Comparison of ENCODE assay signal across 17 cellular contexts in the genomic region with DNA sequence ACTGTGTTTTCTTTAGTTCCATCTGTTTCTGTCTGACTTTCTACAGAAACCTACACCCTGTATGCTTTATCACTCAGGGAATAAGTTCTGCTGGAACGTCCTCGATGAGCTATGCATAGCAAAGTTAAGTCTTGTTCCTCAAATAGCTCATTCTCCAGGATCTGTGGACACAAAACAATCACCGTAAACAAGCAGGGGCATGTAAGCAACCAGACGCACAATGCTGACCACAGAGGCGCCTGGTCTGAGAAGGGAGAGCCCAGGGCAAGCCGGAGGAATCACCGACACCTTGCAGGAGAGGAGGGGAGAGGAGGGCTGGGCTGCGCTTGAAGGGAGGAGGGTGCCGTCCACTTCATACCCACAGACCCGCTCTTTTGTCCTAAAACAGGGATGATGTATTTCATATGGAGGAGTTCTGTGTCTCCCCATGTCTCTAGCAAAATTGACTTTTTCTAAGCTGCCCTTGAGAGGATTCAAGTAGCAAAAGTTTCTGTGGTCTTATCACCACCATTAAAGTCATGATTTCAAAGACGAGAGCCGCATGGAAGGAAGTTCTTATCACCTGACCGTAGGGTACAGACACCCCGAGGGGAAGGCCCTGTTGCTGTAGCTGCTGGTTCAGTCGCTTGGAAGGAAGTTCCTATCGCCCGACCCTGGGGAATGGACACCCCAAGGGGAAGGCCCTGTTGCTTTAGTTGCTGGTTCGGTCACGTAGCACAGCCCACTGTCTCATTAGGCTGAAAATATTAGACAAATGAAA. TPM values are rescaled to one million over a fixed set of nuclear protein-coding genes. Genes with fewer than 3 reads are reported as not detected.
DNase-seq lines count a peak whose midpoint lies in the region; ATAC-seq and TF ChIP-seq lines count a peak whose summit lies in the region.
"Had no signal": no experiment of that assay in that cellular context is flagged by ENCODE, and none has a peak within 500 bp of the region (broad histone marks: within the 10 kb centered on the region; RNA-seq: fewer than 3 reads in every experiment).

No MANE protein-coding gene starts in this region.

- H3K27me3 ChIP-seq in breast epithelium, result no peaks in the 10 kb centered on the region
- H3K27me3 ChIP-seq in transverse colon, result no peaks in the 10 kb centered on the region
- H3K27me3 ChIP-seq: thyroid gland had no signal

- H3K4me3 Mint-ChIP-seq in activated CD8-positive, alpha-beta memory T cell treated with anti-CD3 and anti-CD28 coated beads, Interleukin-2, amount 10 ng/mL, durations not matched to agents 7 days and 5 days, result no peak overlapping the region
- H3K4me3 Mint-ChIP-seq: activated naive CD8-positive, alpha-beta T cell treated with anti-CD3 and anti-CD28 coated beads for 36 hours; naive thymus-derived CD8-positive, alpha-beta T cell; T-helper 17 cell had no signal

- peaks cover 4% of the 10 kb centered on the region for H3K36me3 Mint-ChIP-seq in activated CD8-positive, alpha-beta memory T cell treated with anti-CD3 and anti-CD28 coated beads, Interleukin-2, amount 10 ng/mL, durations not matched to agents 7 days and 5 days

- TF ChIP-seq EP300 in transverse colon (IDR thresholded peaks at IDR 0.05; ENCODE audit: low read depth), result no peak

- no peak overlapping the region for H3K27ac Mint-ChIP-seq in activated CD8-positive, alpha-beta memory T cell treated with anti-CD3 and anti-CD28 coated beads, Interleukin-2, amount 10 ng/mL, durations not matched to agents 7 days and 5 days
- H3K27ac Mint-ChIP-seq: activated naive CD8-positive, alpha-beta T cell treated with anti-CD3 and anti-CD28 coated beads for 36 hours; T-helper 17 cell had no signal

- 59 to 79% methylated on average over 5 to 19 of the region's 19 CpGs for WGBS in transverse colon (ENCODE audit: low coverage in 1 of 2), 2 donors

- H3K9me3 ChIP-seq in breast epithelium (no peaks in the 10 kb centered on the region), transverse colon (no peaks in the 10 kb centered on the region)
- H3K9me3 ChIP-seq: thyroid gland had no signal

- intact Hi-C loops in breast epithelium (cut with DNase I; ENCODE audit: low total_unique reads), result loop anchor here (1.0 kb wide), 1 partner anchor 40 kb away; the partner anchor contains the start of gene CALML5
- intact Hi-C loops in left colon (cut with DNase I, micrococcal nuclease), result no loop called here
- intact Hi-C loops in transverse colon (cut with DNase I; ENCODE audit: low total_unique reads), result no loop called here

- peaks cover 0 to 14% of the 10 kb centered on the region in 2 donors for H3K4me1 ChIP-seq in breast epithelium
- peaks cover 0 to 13% (median 6%) of the 10 kb centered on the region in 4 donors for H3K4me1 ChIP-seq in transverse colon

- no peak for ATAC-seq in activated CD8-positive, alpha-beta memory T cell treated with anti-CD3 and anti-CD28 coated beads, Interleukin-2, amount 10 ng/mL, durations not matched to agents 7 days and 5 days
- no peak for ATAC-seq in left colon
- ATAC-seq: naive thymus-derived CD8-positive, alpha-beta T cell; T-helper 17 cell had no signal

- DNase-seq in activated CD8-positive, alpha-beta memory T cell treated with anti-CD3 and anti-CD28 coated beads, Interleukin-2, amount 50 U/mL, for 48 hours, result peak; percentile 43
- DNase-seq in activated CD8-positive, alpha-beta memory T cell treated with anti-CD3 and anti-CD28 coated beads, Interleukin-2, amount 10 ng/mL, durations not matched to agents 7 days and 5 days, result no peak
- DNase-seq in breast epithelium (ENCODE audit: low spot score in 2 of 2) (no peak), left colon (peak; percentile 2 to 23), transverse colon (peak; percentile 7), DMS79 (lab: John Stamatoyannopoulos, UW) (no peak), DMS79 treated with DMSO at 0.1 percent for 48 hours (lab: John Stamatoyannopoulos, UW) (no peak)
- no peak for DNase-seq in stimulated activated CD4-positive, alpha-beta T cell treated with anti-CD3 and anti-CD28 coated beads, Interleukin-4, amount 100 ng/mL, for 1 hour
- DNase-seq: activated CD8-positive, alpha-beta memory T cell treated with anti-CD3 and anti-CD28 coated beads for 24 hours; activated naive CD8-positive, alpha-beta T cell treated with anti-CD3 and anti-CD28 coated beads for 36 hours; kidney glomerular epithelial cell; PC-3; T-helper 17 cell had no signal

- H3K27me3 Mint-ChIP-seq in activated CD8-positive, alpha-beta memory T cell treated with anti-CD3 and anti-CD28 coated beads, Interleukin-2, amount 10 ng/mL, durations not matched to agents 7 days and 5 days, result peaks cover 34% of the 10 kb centered on the region
- H3K27me3 Mint-ChIP-seq: activated naive CD8-positive, alpha-beta T cell treated with anti-CD3 and anti-CD28 coated beads for 36 hours; naive thymus-derived CD8-positive, alpha-beta T cell had no signal

- no peak for TF ChIP-seq POLR2A in breast epithelium (IDR thresholded peaks at IDR 0.05)
- TF ChIP-seq POLR2A in transverse colon (IDR thresholded peaks at IDR 0.05), result no peak

- peaks cover 6% of the 10 kb centered on the region for H3K9me3 Mint-ChIP-seq in activated CD8-positive, alpha-beta memory T cell treated with anti-CD3 and anti-CD28 coated beads, Interleukin-2, amount 10 ng/mL, durations not matched to agents 7 days and 5 days (ENCODE audit: low read depth)

- H3K27ac ChIP-seq in breast epithelium (peak overlapping the region; percentile 78 to 81), transverse colon (no peak overlapping the region)
- H3K27ac ChIP-seq: thyroid gland had no signal

- H3K4me1 Mint-ChIP-seq in activated CD8-positive, alpha-beta memory T cell treated with anti-CD3 and anti-CD28 coated beads, Interleukin-2, amount 10 ng/mL, durations not matched to agents 7 days and 5 days, result no peaks in the 10 kb centered on the region
- H3K4me1 Mint-ChIP-seq: naive thymus-derived CD8-positive, alpha-beta T cell had no signal

- in situ Hi-C loops in transverse colon (cut with MboI; ENCODE audit: low pct_ligation_motif_present in 1 of 4, low pct_unique_long_range_greater_than_20kb in 1 of 4, low sequenced_read_pairs in 3 of 4), result no loop called here

- TF ChIP-seq CTCF in breast epithelium (IDR thresholded peaks at IDR 0.05), result no peak
- TF ChIP-seq CTCF in transverse colon (IDR thresholded peaks at IDR 0.05), result no peak

- H3K36me3 ChIP-seq in breast epithelium (no peaks in the 10 kb centered on the region), transverse colon (no peaks in the 10 kb centered on the region)
- H3K36me3 ChIP-seq: thyroid gland had no signal

- no peak overlapping the region for H3K4me3 ChIP-seq in breast epithelium
- no peak overlapping the region for H3K4me3 ChIP-seq in transverse colon
- H3K4me3 ChIP-seq: skin epidermis, thyroid gland had no signal

- CTCF ChIA-PET in activated CD8-positive, alpha-beta memory T cell treated with anti-CD3 and anti-CD28 coated beads, Interleukin-2, amount 10 ng/mL, durations not matched to agents 7 days and 5 days (lab: Charles Lee), result interaction anchor here (0.6 kb wide), 1 partner anchor 91 kb away, joined by 3 read pairs; no protein-coding TSS in a partner anchor

RNA-seq across cellular contexts. Expression of gene CALML3, which starts 14.3 kb away (rescaled TPM):
- total RNA-seq in activated CD8-positive, alpha-beta memory T cell treated with anti-CD3 and anti-CD28 coated beads, Interleukin-2, amount 10 ng/mL, durations not matched to agents 7 days and 5 days, result not detected
- total RNA-seq in breast epithelium, result 10 to 100 TPM in 1 of 3 donors, 1 to 10 TPM in 1, not detected in 1; 3.6 to 13.5 TPM
- under 1 TPM; 0.08 to 0.09 TPM for total RNA-seq in left colon
- total RNA-seq in transverse colon, result not detected
- total RNA-seq: A172; activated naive CD8-positive, alpha-beta T cell treated with anti-CD3 and anti-CD28 coated beads for 36 hours; naive thymus-derived CD8-positive, alpha-beta T cell; PC-3; T-helper 17 cell had no signal

RNA-seq across cellular contexts. Expression of gene CALML5, which starts 39.7 kb away (rescaled TPM):
- total RNA-seq in activated CD8-positive, alpha-beta memory T cell treated with anti-CD3 and anti-CD28 coated beads, Interleukin-2, amount 10 ng/mL, durations not matched to agents 7 days and 5 days, result not detected
- total RNA-seq in breast epithelium (10 to 100 TPM in 2 of 3 donors, not detected in 1; 31.0 to 31.1 TPM), left colon (not detected), transverse colon (not detected)
- total RNA-seq: A172; activated naive CD8-positive, alpha-beta T cell treated with anti-CD3 and anti-CD28 coated beads for 36 hours; naive thymus-derived CD8-positive, alpha-beta T cell; PC-3; T-helper 17 cell; thyroid gland had no signal

Comparison
In these comparisons a context has a peak if more than half of its experiments do, and no peak if none do; other contexts are left out.
1. DNase-seq: peak in activated CD8-positive, alpha-beta memory T cell treated with anti-CD3 and anti-CD28 coated beads, Interleukin-2, amount 50 U/mL, for 48 hours (single experiment), left colon (2 of 2) and transverse colon (single experiment); none in activated CD8-positive, alpha-beta memory T cell treated with anti-CD3 and anti-CD28 coated beads, Interleukin-2, amount 10 ng/mL, durations not matched to agents 7 days and 5 days (single experiment), breast epithelium (0 of 2), DMS79 (single experiment), DMS79 treated with DMSO at 0.1 percent for 48 hours (single experiment) and stimulated activated CD4-positive, alpha-beta T cell treated with anti-CD3 and anti-CD28 coated beads, Interleukin-4, amount 100 ng/mL, for 1 hour (single experiment).
2. H3K27ac ChIP-seq: peak in breast epithelium (2 of 2); none in transverse colon (0 of 4).